ENCODE assay signal across 23 cellular contexts in the genomic region with DNA sequence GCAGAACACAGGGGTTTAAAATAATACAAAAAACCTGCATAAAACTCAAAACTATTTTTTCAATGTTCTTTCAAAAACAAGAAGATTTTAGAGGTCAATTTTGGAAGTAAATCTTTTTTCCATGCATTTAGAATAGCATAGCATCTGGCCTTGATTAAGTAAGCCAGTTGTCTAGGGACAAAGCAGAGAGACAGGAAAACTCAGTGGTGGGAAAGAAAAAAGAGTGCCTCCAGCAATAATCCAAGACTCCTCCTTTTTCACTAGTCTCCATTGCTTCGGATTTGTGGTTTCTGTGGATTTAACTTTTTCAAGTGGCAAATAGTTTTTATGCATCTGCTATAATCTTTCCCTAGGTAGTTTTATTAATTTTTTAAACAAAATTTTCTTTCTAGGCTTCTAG.
"Had no signal": no experiment of that assay in that cellular context is flagged by ENCODE, and none has a peak within 500 bp of the region (broad histone marks: within the 10 kb centered on the region; RNA-seq: fewer than 3 reads in every experiment).

No MANE protein-coding gene starts in this region.

- H3K36me3 ChIP-seq: cardiac muscle cell, esophagus muscularis mucosa, ovary, right atrium auricular region, upper lobe of left lung had no signal

- H3K4me1 ChIP-seq: esophagus muscularis mucosa, psoas muscle, right atrium auricular region, upper lobe of left lung had no signal

- H3K27ac ChIP-seq: cardiac muscle cell, esophagus muscularis mucosa, ovary, psoas muscle, right atrium auricular region, upper lobe of left lung had no signal

- ATAC-seq: activated CD4-positive, alpha-beta T cell treated with anti-CD3 and anti-CD28 coated beads for 36 hours; left cardiac atrium; natural killer cell treated with Interleukin-12 subunit alpha and Interleukin-12 subunit beta and Interleukin-15 and Interleukin-18, amount 100 ng/mL, for 72 hours; psoas muscle; stimulated activated naive CD8-positive, alpha-beta T cell treated with anti-CD3 and anti-CD28 coated beads, Interleukin-15, Interleukin-2, amounts not matched to agents 100 U/mL and 50 U/mL, for 24 hours; WTC11 had no signal

- H3K27me3 ChIP-seq: cardiac muscle cell, esophagus muscularis mucosa, ovary, right atrium auricular region, upper lobe of left lung had no signal

- H3K4me3 ChIP-seq: cardiac muscle cell, esophagus muscularis mucosa, ovary, psoas muscle, right atrium auricular region, upper lobe of left lung had no signal

- DNase-seq: activated CD4-positive, alpha-beta memory T cell treated with anti-CD3 and anti-CD28 coated beads for 36 hours; activated CD4-positive, alpha-beta T cell treated with anti-CD3 and anti-CD28 coated beads for 36 hours; activated naive CD4-positive, alpha-beta T cell treated with Interleukin-2 at 50 U/mL for 16 hours; activated naive CD8-positive, alpha-beta T cell treated with anti-CD3 and anti-CD28 coated beads for 36 hours; activated T-cell treated with anti-CD3 and anti-CD28 coated beads, Interleukin-2, amount 50 U/mL, for 48 hours; amniotic stem cell; effector memory CD4-positive, alpha-beta T cell; glutamatergic neuron; hypothalamus; left cardiac atrium; midbrain; ovary; psoas muscle; stimulated activated CD4-positive, alpha-beta T cell treated with anti-CD3 and anti-CD28 coated beads, Interleukin-12 subunit alpha, Interleukin-12 subunit beta, amount 100 ng/mL, for 4 hours; stimulated activated CD4-positive, alpha-beta T cell treated with anti-CD3 and anti-CD28 coated beads, Interleukin-4, amount 100 ng/mL, for 4 hours; stimulated activated naive CD8-positive, alpha-beta T cell treated with anti-CD3 and anti-CD28 coated beads, Interleukin-15, Interleukin-2, amounts not matched to agents 100 U/mL and 50 U/mL, for 24 hours; T1000; upper lobe of left lung had no signal

- H3K9me3 ChIP-seq: ovary, psoas muscle, right atrium auricular region, upper lobe of left lung had no signal
